Comparison of ENCODE assay signal across 8 cellular contexts in the genomic region with DNA sequence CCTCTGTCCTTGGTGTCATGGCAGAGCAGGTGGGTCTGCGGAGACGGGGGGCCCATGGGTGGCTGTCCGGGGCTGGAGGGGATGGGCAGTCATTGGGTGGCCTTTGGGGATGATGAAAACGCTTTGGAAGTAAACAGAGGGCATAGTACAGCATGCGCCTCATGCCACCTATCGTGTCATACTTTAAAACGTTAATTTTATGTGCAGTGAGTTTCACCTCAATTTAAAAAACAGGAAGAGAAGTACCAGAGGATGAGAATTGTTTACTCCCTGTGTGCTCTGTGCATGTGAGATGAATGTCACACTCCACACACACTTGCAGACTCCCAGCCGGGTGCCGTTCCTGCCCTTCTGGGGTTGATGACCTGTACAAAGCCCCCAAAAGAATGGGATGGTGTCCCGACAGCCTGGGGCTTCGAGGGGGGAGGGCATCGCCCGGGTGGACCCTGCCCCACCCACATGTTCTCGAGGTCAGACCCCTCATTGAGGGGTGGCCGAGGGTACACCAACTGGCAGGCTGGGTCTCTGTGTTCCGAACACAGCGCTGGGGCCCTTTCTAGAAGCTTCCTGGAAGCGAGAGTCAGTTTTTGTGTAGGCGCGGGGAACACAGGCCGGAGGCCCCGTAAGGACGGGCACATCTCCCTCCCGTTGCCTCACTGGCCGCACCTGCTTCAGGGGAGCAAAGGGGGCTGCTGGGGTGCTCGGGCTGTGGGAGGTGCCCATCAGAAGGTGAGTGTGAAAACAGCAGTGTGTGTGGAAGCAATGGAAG.
DNase-seq lines count a peak whose midpoint lies in the region; ATAC-seq and TF ChIP-seq lines count a peak whose summit lies in the region.
"Not testable (repeated sequence)": the region's sequence is repeated elsewhere in the genome, so short reads cannot be mapped to it uniquely, and the experiment has no call there.

No MANE protein-coding gene starts in this region.

- POLR2A ChIA-PET in CD4-positive, alpha-beta T cell (lab: Charles Lee): not testable (repeated sequence)

- H3K9me3 ChIP-seq in CD4-positive, alpha-beta T cell (ENCODE audit: control insufficient read depth, low read length); RWPE2 (ENCODE audit: severe bottlenecking); spleen; aorta (ENCODE audit: control insufficient read depth, low read length): not testable (repeated sequence)

- not testable (repeated sequence) for DNase-seq in CD4-positive, alpha-beta T cell; activated CD8-positive, alpha-beta memory T cell treated with anti-CD3 and anti-CD28 coated beads, Interleukin-2, amount 10 ng/mL, durations not matched to agents 7 days and 5 days; left lobe of liver (ENCODE audit: low spot score); neural crest cell (ENCODE audit: low read depth, low spot score)
- DNase-seq in RWPE2 (ENCODE audit: low spot score): peak; percentile 41
- DNase-seq in chondrocyte (ENCODE audit: low spot score): peak; percentile 75
- DNase-seq in spleen: peak; percentile 56
- DNase-seq in aorta: peak; percentile 30 to 41

- not testable (repeated sequence) for H3K27ac ChIP-seq in CD4-positive, alpha-beta T cell (ENCODE audit: low read depth, low read length); RWPE2 (ENCODE audit: poor library complexity, severe bottlenecking); spleen; aorta (ENCODE audit: low read depth in 1 of 2, low read length in 2 of 2)

- not testable (repeated sequence) for H3K4me1 ChIP-seq in RWPE2 (ENCODE audit: insufficient read depth, poor library complexity, severe bottlenecking); spleen; aorta (ENCODE audit: control insufficient read depth in 1 of 2, insufficient read depth in 2 of 2, low read length in 2 of 2)

- not testable (repeated sequence) for H3K36me3 ChIP-seq in RWPE2 (ENCODE audit: low read depth); spleen; aorta (ENCODE audit: control insufficient read depth in 1 of 2, insufficient read depth in 2 of 2, low read length in 1 of 2)

- peak overlapping the region; percentile 89 for H3K27ac Mint-ChIP-seq in CD4-positive, alpha-beta T cell
- peak overlapping the region; percentile 5 for H3K27ac Mint-ChIP-seq in activated CD8-positive, alpha-beta memory T cell treated with anti-CD3 and anti-CD28 coated beads, Interleukin-2, amount 10 ng/mL, durations not matched to agents 7 days and 5 days
- H3K27ac Mint-ChIP-seq in chondrocyte (ENCODE audit: unreplicated experiment): not testable (repeated sequence)
- peak overlapping the region; percentile 78 for H3K27ac Mint-ChIP-seq in neural crest cell (ENCODE audit: unreplicated experiment)

- CTCF ChIA-PET in CD4-positive, alpha-beta T cell (lab: Charles Lee); activated CD8-positive, alpha-beta memory T cell treated with anti-CD3 and anti-CD28 coated beads, Interleukin-2, amount 10 ng/mL, durations not matched to agents 7 days and 5 days (lab: Charles Lee): not testable (repeated sequence)

- not testable (repeated sequence) for TF ChIP-seq CTCF in CD4-positive, alpha-beta T cell (IDR thresholded peaks at IDR 0.05); RWPE2 (IDR thresholded peaks at IDR 0.05; ENCODE audit: poor library complexity, severe bottlenecking); chondrocyte (IDR thresholded peaks at IDR 0.05); neural crest cell (conservative IDR thresholded peaks at IDR 0.05); spleen (IDR thresholded peaks at IDR 0.05 in 8 of 11, conservative IDR thresholded peaks at IDR 0.05 in 3 of 11)

- not testable (repeated sequence) for H3K27me3 Mint-ChIP-seq in CD4-positive, alpha-beta T cell; activated CD8-positive, alpha-beta memory T cell treated with anti-CD3 and anti-CD28 coated beads, Interleukin-2, amount 10 ng/mL, durations not matched to agents 7 days and 5 days; neural crest cell (ENCODE audit: low read depth)
- H3K27me3 Mint-ChIP-seq in chondrocyte (ENCODE audit: low read depth): peaks cover 17% of the 10 kb centered on the region

- not testable (repeated sequence) for H3K4me3 ChIP-seq in RWPE2 (ENCODE audit: severe bottlenecking); spleen; aorta (ENCODE audit: low read length in 2 of 2)

- peak overlapping the region; percentile 25 for H3K4me3 Mint-ChIP-seq in CD4-positive, alpha-beta T cell
- H3K4me3 Mint-ChIP-seq in activated CD8-positive, alpha-beta memory T cell treated with anti-CD3 and anti-CD28 coated beads, Interleukin-2, amount 10 ng/mL, durations not matched to agents 7 days and 5 days; chondrocyte (ENCODE audit: unreplicated experiment); neural crest cell: not testable (repeated sequence)

- peaks cover 24% of the 10 kb centered on the region for H3K36me3 Mint-ChIP-seq in CD4-positive, alpha-beta T cell (ENCODE audit: low read depth)
- H3K36me3 Mint-ChIP-seq in activated CD8-positive, alpha-beta memory T cell treated with anti-CD3 and anti-CD28 coated beads, Interleukin-2, amount 10 ng/mL, durations not matched to agents 7 days and 5 days: peaks cover 12% of the 10 kb centered on the region
- H3K36me3 Mint-ChIP-seq in chondrocyte (ENCODE audit: low read depth); neural crest cell (ENCODE audit: low read depth): not testable (repeated sequence)

- not testable (repeated sequence) for TF ChIP-seq POLR2A in spleen (IDR thresholded peaks at IDR 0.05)

- H3K4me1 Mint-ChIP-seq in CD4-positive, alpha-beta T cell (ENCODE audit: low read depth): peaks cover 17% of the 10 kb centered on the region
- H3K4me1 Mint-ChIP-seq in activated CD8-positive, alpha-beta memory T cell treated with anti-CD3 and anti-CD28 coated beads, Interleukin-2, amount 10 ng/mL, durations not matched to agents 7 days and 5 days; chondrocyte (ENCODE audit: low read depth): not testable (repeated sequence)
- peaks cover 11% of the 10 kb centered on the region for H3K4me1 Mint-ChIP-seq in neural crest cell

- ATAC-seq in CD4-positive, alpha-beta T cell (ENCODE audit: poor library complexity): peak; percentile 78
- not testable (repeated sequence) for ATAC-seq in RWPE2 (ENCODE audit: low read depth); activated CD8-positive, alpha-beta memory T cell treated with anti-CD3 and anti-CD28 coated beads, Interleukin-2, amount 10 ng/mL, durations not matched to agents 7 days and 5 days; aorta (ENCODE audit: low FRiP score)
- peak; percentile 28 for ATAC-seq in left lobe of liver

- WGBS in spleen, 5 donors: 89 to 92% (median 90%) methylated on average over 18 to 26 of the region's 26 CpGs
- 87% methylated on average over 26 of the region's 26 CpGs for WGBS in aorta, 2 donors

- intact Hi-C loops in CD4-positive, alpha-beta T cell (cut with DNase I, micrococcal nuclease); spleen (cut with DNase I; ENCODE audit: low total_unique reads); aorta (cut with DNase I): not testable (repeated sequence)

- H3K9me3 Mint-ChIP-seq in CD4-positive, alpha-beta T cell; activated CD8-positive, alpha-beta memory T cell treated with anti-CD3 and anti-CD28 coated beads, Interleukin-2, amount 10 ng/mL, durations not matched to agents 7 days and 5 days (ENCODE audit: low read depth); chondrocyte (ENCODE audit: low read depth); neural crest cell: not testable (repeated sequence)

- not testable (repeated sequence) for H3K27me3 ChIP-seq in CD4-positive, alpha-beta T cell (ENCODE audit: control insufficient read depth, insufficient read depth, low read length); RWPE2 (ENCODE audit: insufficient read depth, poor library complexity, severe bottlenecking); spleen (replicated peaks in 1 of 7); aorta (ENCODE audit: control insufficient read depth in 1 of 2, insufficient read depth in 2 of 2, low read length in 1 of 2)
